In genomic region chr13:77994166-77994565, GRCh38 we compare ENCODE assay signal across 24 cellular contexts.
"Had no signal": no experiment of that assay in that cellular context is flagged by ENCODE, and none has a peak within 500 bp of the region (broad histone marks: within the 10 kb centered on the region; RNA-seq: fewer than 3 reads in every experiment).

No MANE protein-coding gene starts in this region.

- H2AFZ ChIP-seq: hepatocyte had no signal

- ATAC-seq: foreskin keratinocyte; gastroesophageal sphincter; heart left ventricle; left lung; naive thymus-derived CD4-positive, alpha-beta T cell; psoas muscle; stimulated activated naive B cell treated with anti-CD40 and anti-IgM and Interleukin-4, amounts not matched to agents 10 μg/mL and 1 μg/mL and 100 μg/mL, for 72 hours had no signal

- H3K27ac ChIP-seq: coronary artery, esophagus muscularis mucosa, foreskin keratinocyte, gastroesophageal sphincter, heart left ventricle, hepatocyte, left lung, ovary, psoas muscle, sigmoid colon, skin epidermis, spleen, thoracic aorta, tibial nerve, upper lobe of left lung had no signal

- H3K4me2 ChIP-seq: hepatocyte had no signal

- H3K4me1 ChIP-seq: esophagus muscularis mucosa, foreskin keratinocyte, gastroesophageal sphincter, left lung, psoas muscle, sigmoid colon, spleen, tibial nerve, upper lobe of left lung had no signal

- H3K27me3 ChIP-seq: esophagus muscularis mucosa, gastroesophageal sphincter, heart left ventricle, hepatocyte, left lung, ovary, sigmoid colon, spleen, tibial nerve, upper lobe of left lung had no signal

- H3K79me2 ChIP-seq: hepatocyte had no signal

- DNase-seq: dermis blood vessel endothelial cell; effector memory CD4-positive, alpha-beta T cell; foreskin keratinocyte; heart left ventricle; kidney; left lung; mammary epithelial cell; mesendoderm; naive thymus-derived CD4-positive, alpha-beta T cell; nucleus accumbens; ovary; psoas muscle; sigmoid colon; spleen; stimulated activated CD4-positive, alpha-beta T cell treated with anti-CD3 and anti-CD28 coated beads, Interleukin-4, amount 100 ng/mL, for 4 hours; stimulated activated naive B cell treated with anti-CD40 and anti-IgM and Interleukin-4, amounts not matched to agents 10 μg/mL and 1 μg/mL and 100 μg/mL, for 72 hours; upper lobe of left lung had no signal

- H3K4me3 ChIP-seq: coronary artery, esophagus muscularis mucosa, gastroesophageal sphincter, heart left ventricle, hepatocyte, left lung, ovary, psoas muscle, sigmoid colon, skin epidermis, spleen, thoracic aorta, tibial nerve, upper lobe of left lung had no signal

- H3K36me3 ChIP-seq: esophagus muscularis mucosa, gastroesophageal sphincter, heart left ventricle, left lung, ovary, sigmoid colon, spleen, thoracic aorta, tibial nerve, upper lobe of left lung had no signal

- H3K9me3 ChIP-seq: esophagus muscularis mucosa, left lung, ovary, psoas muscle, thoracic aorta, tibial nerve, upper lobe of left lung had no signal
